Comparison of ENCODE assay signal across 22 cellular contexts in the genomic region with DNA sequence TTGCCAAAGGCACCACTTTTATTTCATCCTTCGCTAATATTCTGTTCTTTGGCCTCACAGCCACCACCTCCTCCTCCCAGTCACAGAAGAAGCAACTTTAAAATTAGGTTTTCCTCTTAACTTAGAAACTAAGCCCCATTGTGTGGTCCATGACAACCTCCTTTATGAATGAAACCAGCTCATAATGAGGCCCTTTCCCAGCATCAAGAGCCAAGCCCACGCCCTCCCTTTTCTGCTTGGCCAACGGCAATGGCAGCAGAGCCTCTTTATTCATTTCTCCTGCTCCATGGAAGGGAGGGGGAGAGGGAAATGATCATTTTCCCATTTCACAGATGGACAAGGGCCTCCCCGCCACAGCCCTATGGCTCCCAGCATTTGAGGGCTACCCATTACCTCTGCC.
"Had no signal": no experiment of that assay in that cellular context is flagged by ENCODE, and none has a peak within 500 bp of the region (broad histone marks: within the 10 kb centered on the region; RNA-seq: fewer than 3 reads in every experiment).

No MANE protein-coding gene starts in this region.

- H3K4me3 Mint-ChIP-seq: activated CD4-positive, alpha-beta T cell treated with anti-CD3 and anti-CD28 coated beads, Interleukin-2, amount 10 ng/mL, durations not matched to agents 7 days and 5 days; activated CD8-positive, alpha-beta T cell treated with anti-CD3 and anti-CD28 coated beads, Interleukin-2, amount 10 ng/mL, durations not matched to agents 7 days and 5 days; activated naive CD4-positive, alpha-beta T cell treated with anti-CD3 and anti-CD28 coated beads, Interleukin-2, amount 10 ng/mL, durations not matched to agents 7 days and 5 days; activated naive CD8-positive, alpha-beta T cell treated with anti-CD3 and anti-CD28 coated beads, Interleukin-2, amount 50 U/mL, for 24 hours; memory B cell; naive thymus-derived CD4-positive, alpha-beta T cell; stimulated activated effector memory CD8-positive, alpha-beta T cell treated with anti-CD3 and anti-CD28 coated beads, Interleukin-12 subunit alpha, Interleukin-12 subunit beta, amount 100 ng/mL, for 72 hours had no signal

- H3K9me3 Mint-ChIP-seq: activated naive CD4-positive, alpha-beta T cell treated with anti-CD3 and anti-CD28 coated beads, Interleukin-2, amount 10 ng/mL, durations not matched to agents 7 days and 5 days; activated naive CD8-positive, alpha-beta T cell treated with anti-CD3 and anti-CD28 coated beads, Interleukin-2, amount 50 U/mL, for 24 hours; memory B cell; stimulated activated effector memory CD8-positive, alpha-beta T cell treated with anti-CD3 and anti-CD28 coated beads, Interleukin-12 subunit alpha, Interleukin-12 subunit beta, amount 100 ng/mL, for 72 hours had no signal

- DNase-seq: activated CD4-positive, alpha-beta T cell treated with anti-CD3 and anti-CD28 coated beads, Interleukin-2, amount 10 ng/mL, durations not matched to agents 7 days and 5 days; activated CD4-positive, CD25-positive, alpha-beta regulatory T cell; activated effector memory CD4-positive, alpha-beta T cell treated with Interleukin-2 at 50 U/mL for 16 hours; activated naive CD4-positive, alpha-beta T cell treated with anti-CD3 and anti-CD28 coated beads, Interleukin-2, amount 10 ng/mL, durations not matched to agents 7 days and 5 days; activated naive CD8-positive, alpha-beta T cell treated with anti-CD3 and anti-CD28 coated beads, Interleukin-2, amount 50 U/mL, for 24 hours; activated T-cell treated with anti-CD3 and anti-CD28 coated beads, Interleukin-2, amount 50 U/mL, for 48 hours; erythroblast; left ventricle myocardium superior; mucosa of descending colon; naive thymus-derived CD4-positive, alpha-beta T cell; right cardiac atrium; small intestine; stimulated activated CD4-positive, alpha-beta T cell treated with anti-CD3 and anti-CD28 coated beads, Interleukin-4, amount 100 ng/mL, for 24 hours; stomach; T1000 had no signal

- H3K4me1 Mint-ChIP-seq: activated CD4-positive, alpha-beta T cell treated with anti-CD3 and anti-CD28 coated beads, Interleukin-2, amount 10 ng/mL, durations not matched to agents 7 days and 5 days; activated naive CD4-positive, alpha-beta T cell treated with anti-CD3 and anti-CD28 coated beads, Interleukin-2, amount 10 ng/mL, durations not matched to agents 7 days and 5 days; memory B cell; stimulated activated effector memory CD8-positive, alpha-beta T cell treated with anti-CD3 and anti-CD28 coated beads, Interleukin-12 subunit alpha, Interleukin-12 subunit beta, amount 100 ng/mL, for 72 hours had no signal

- H3K36me3 ChIP-seq: ascending aorta, breast epithelium, stomach, thoracic aorta had no signal

- H3K36me3 Mint-ChIP-seq: activated naive CD4-positive, alpha-beta T cell treated with anti-CD3 and anti-CD28 coated beads, Interleukin-2, amount 10 ng/mL, durations not matched to agents 7 days and 5 days; memory B cell; stimulated activated effector memory CD8-positive, alpha-beta T cell treated with anti-CD3 and anti-CD28 coated beads, Interleukin-12 subunit alpha, Interleukin-12 subunit beta, amount 100 ng/mL, for 72 hours had no signal

- H3K27ac Mint-ChIP-seq: activated CD4-positive, alpha-beta T cell treated with anti-CD3 and anti-CD28 coated beads, Interleukin-2, amount 10 ng/mL, durations not matched to agents 7 days and 5 days; activated CD8-positive, alpha-beta T cell treated with anti-CD3 and anti-CD28 coated beads, Interleukin-2, amount 10 ng/mL, durations not matched to agents 7 days and 5 days; activated naive CD4-positive, alpha-beta T cell treated with anti-CD3 and anti-CD28 coated beads, Interleukin-2, amount 10 ng/mL, durations not matched to agents 7 days and 5 days; activated naive CD8-positive, alpha-beta T cell treated with anti-CD3 and anti-CD28 coated beads, Interleukin-2, amount 50 U/mL, for 24 hours; memory B cell; naive thymus-derived CD4-positive, alpha-beta T cell; stimulated activated effector memory CD8-positive, alpha-beta T cell treated with anti-CD3 and anti-CD28 coated beads, Interleukin-12 subunit alpha, Interleukin-12 subunit beta, amount 100 ng/mL, for 72 hours had no signal

- H3K27me3 ChIP-seq: ascending aorta, breast epithelium, stomach had no signal

- H3K9me3 ChIP-seq: ascending aorta, breast epithelium, mucosa of descending colon, stomach, thoracic aorta had no signal

- ATAC-seq: activated CD8-positive, alpha-beta T cell treated with anti-CD3 and anti-CD28 coated beads, Interleukin-2, amount 10 ng/mL, durations not matched to agents 7 days and 5 days; activated naive CD8-positive, alpha-beta T cell treated with anti-CD3 and anti-CD28 coated beads, Interleukin-2, amount 50 U/mL, for 24 hours; left ventricle myocardium superior; mucosa of descending colon; naive thymus-derived CD4-positive, alpha-beta T cell; right cardiac atrium; stimulated activated effector memory CD8-positive, alpha-beta T cell treated with anti-CD3 and anti-CD28 coated beads, Interleukin-12 subunit alpha, Interleukin-12 subunit beta, amount 100 ng/mL, for 72 hours had no signal

- H3K4me1 ChIP-seq: breast epithelium had no signal

- H3K4me3 ChIP-seq: ascending aorta, breast epithelium, coronary artery, mucosa of descending colon, stomach, thoracic aorta had no signal

- H3K27ac ChIP-seq: ascending aorta, breast epithelium, thoracic aorta had no signal
